12 cellular contexts compared by ENCODE assay signal in the genomic region with DNA sequence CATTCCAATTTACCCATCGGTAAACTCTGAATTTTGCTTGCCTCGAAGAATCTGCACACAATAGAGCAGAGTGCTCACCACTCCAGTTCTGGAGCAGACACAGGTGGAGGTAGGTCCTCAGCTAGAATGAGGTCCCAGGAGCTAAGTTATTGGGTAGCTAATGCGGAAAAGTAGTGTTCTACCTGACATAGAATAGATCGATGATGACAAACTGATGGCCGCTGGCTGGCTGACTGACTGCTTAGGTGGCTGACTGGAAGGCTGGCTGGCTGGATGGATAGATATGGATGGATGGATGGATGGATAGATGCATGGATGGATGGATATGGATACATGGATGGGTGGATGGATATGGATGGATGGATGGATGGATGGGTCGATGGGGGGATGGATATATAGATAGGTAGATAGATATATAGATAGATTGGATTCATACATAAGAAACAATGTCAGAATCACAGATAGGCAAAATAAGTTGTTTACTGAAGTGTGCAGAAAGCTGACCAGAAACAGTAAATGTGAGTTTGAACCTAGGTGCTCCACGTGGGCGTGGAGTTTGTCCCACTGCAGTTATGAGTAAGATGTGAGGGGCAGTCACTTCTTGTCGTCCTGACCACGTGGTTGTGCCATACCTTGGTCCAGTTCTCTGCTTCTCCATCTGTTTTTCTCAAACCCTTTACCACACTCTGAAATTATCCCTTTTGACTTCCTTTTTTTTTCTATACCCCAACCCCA.
DNase-seq lines count a peak whose midpoint lies in the region; ATAC-seq and TF ChIP-seq lines count a peak whose summit lies in the region.
"Had no signal": no experiment of that assay in that cellular context is flagged by ENCODE, and none has a peak within 500 bp of the region (broad histone marks: within the 10 kb centered on the region; RNA-seq: fewer than 3 reads in every experiment).

No MANE protein-coding gene starts in this region.

- no peak overlapping the region for H3K4me3 ChIP-seq in esophagus squamous epithelium
- H3K4me3 ChIP-seq: adrenal gland, vagina had no signal

- H3K9me3 ChIP-seq in esophagus squamous epithelium, result peaks cover 0 to 7% (median 0%) of the 10 kb centered on the region in 3 donors
- H3K9me3 ChIP-seq: vagina had no signal

- H3K4me1 Mint-ChIP-seq in activated naive CD4-positive, alpha-beta T cell treated with anti-CD3 and anti-CD28 coated beads, Interleukin-2, amount 50 U/mL, for 24 hours, result peaks cover 6% of the 10 kb centered on the region
- H3K4me1 Mint-ChIP-seq in effector memory CD8-positive, alpha-beta T cell (ENCODE audit: low read depth in 2 of 2), result peaks cover 5% of the 10 kb centered on the region in 2 donors

- no peaks in the 10 kb centered on the region for H3K36me3 ChIP-seq in esophagus squamous epithelium
- H3K36me3 ChIP-seq: adrenal gland, vagina had no signal

- TF ChIP-seq POLR2A in esophagus squamous epithelium (IDR thresholded peaks at IDR 0.05), result no peak

- DNase-seq in activated naive CD4-positive, alpha-beta T cell treated with Interleukin-2 at 50 U/mL for 16 hours, result no peak
- DNase-seq in stimulated activated naive CD8-positive, alpha-beta T cell treated with anti-CD3 and anti-CD28 coated beads, Interleukin-15, Interleukin-2, amounts not matched to agents 100 U/mL and 50 U/mL, for 24 hours, result peak; percentile 9
- no peak for DNase-seq in esophagus squamous epithelium (lab: John Stamatoyannopoulos, UW)
- DNase-seq in effector memory CD8-positive, alpha-beta T cell, result no peak
- DNase-seq: kidney had no signal

- H3K36me3 Mint-ChIP-seq in activated naive CD4-positive, alpha-beta T cell treated with anti-CD3 and anti-CD28 coated beads, Interleukin-2, amount 50 U/mL, for 24 hours, result peaks cover 1% of the 10 kb centered on the region
- H3K36me3 Mint-ChIP-seq in effector memory CD8-positive, alpha-beta T cell (ENCODE audit: insufficient read depth), result peaks cover 6% of the 10 kb centered on the region

- WGBS in esophagus squamous epithelium, 2 donors, result 65 to 66% methylated on average over 9 of the region's 10 CpGs

- no peaks in the 10 kb centered on the region for H3K4me1 ChIP-seq in esophagus squamous epithelium
- H3K4me1 ChIP-seq: adrenal gland, vagina had no signal

- H3K27me3 Mint-ChIP-seq in activated naive CD4-positive, alpha-beta T cell treated with anti-CD3 and anti-CD28 coated beads, Interleukin-2, amount 50 U/mL, for 24 hours, result peaks cover 9% of the 10 kb centered on the region
- H3K27me3 Mint-ChIP-seq in effector memory CD8-positive, alpha-beta T cell, result peaks cover 14 to 33% of the 10 kb centered on the region in 2 donors

- H3K27ac ChIP-seq in esophagus squamous epithelium, result no peak overlapping the region
- H3K27ac ChIP-seq: adrenal gland, epithelial cell of prostate, vagina had no signal

- intact Hi-C loops in esophagus squamous epithelium (cut with DNase I), result no loop called here

- no peak overlapping the region for H3K27ac Mint-ChIP-seq in activated naive CD4-positive, alpha-beta T cell treated with anti-CD3 and anti-CD28 coated beads, Interleukin-2, amount 50 U/mL, for 24 hours
- no peak overlapping the region for H3K27ac Mint-ChIP-seq in effector memory CD8-positive, alpha-beta T cell

- H3K4me3 Mint-ChIP-seq in activated naive CD4-positive, alpha-beta T cell treated with anti-CD3 and anti-CD28 coated beads, Interleukin-2, amount 50 U/mL, for 24 hours, result peak overlapping the region; percentile 28
- no peak overlapping the region for H3K4me3 Mint-ChIP-seq in effector memory CD8-positive, alpha-beta T cell

- H3K9me3 Mint-ChIP-seq in activated naive CD4-positive, alpha-beta T cell treated with anti-CD3 and anti-CD28 coated beads, Interleukin-2, amount 50 U/mL, for 24 hours, result no peaks in the 10 kb centered on the region
- peaks cover 0 to 6% of the 10 kb centered on the region in 2 donors for H3K9me3 Mint-ChIP-seq in effector memory CD8-positive, alpha-beta T cell

- no peak for TF ChIP-seq CTCF in esophagus squamous epithelium (IDR thresholded peaks at IDR 0.05)

- peaks cover 0 to 3% (median 0%) of the 10 kb centered on the region in 4 donors for H3K27me3 ChIP-seq in esophagus squamous epithelium
- H3K27me3 ChIP-seq: adrenal gland, vagina had no signal

- ATAC-seq in GM21825 (IDR thresholded peaks at IDR 0.05; ENCODE audit: unreplicated experiment) (peak; percentile 12), HG03469 (IDR thresholded peaks at IDR 0.05; ENCODE audit: unreplicated experiment) (peak; percentile 35), HG03571 (IDR thresholded peaks at IDR 0.05; ENCODE audit: unreplicated experiment) (no peak)
- ATAC-seq in stimulated activated naive CD8-positive, alpha-beta T cell treated with anti-CD3 and anti-CD28 coated beads, Interleukin-15, Interleukin-2, amounts not matched to agents 100 U/mL and 50 U/mL, for 24 hours, result peak; percentile 50
- no peak for ATAC-seq in effector memory CD8-positive, alpha-beta T cell (replicated peaks)

Comparison
In these comparisons a context has a peak if more than half of its experiments do, and no peak if none do; other contexts are left out.
1. ATAC-seq: peak in GM21825 (single experiment), HG03469 (single experiment) and stimulated activated naive CD8-positive, alpha-beta T cell treated with anti-CD3 and anti-CD28 coated beads, Interleukin-15, Interleukin-2, amounts not matched to agents 100 U/mL and 50 U/mL, for 24 hours (single experiment); none in effector memory CD8-positive, alpha-beta T cell (single experiment) and HG03571 (single experiment).